20 cellular contexts compared by ENCODE assay signal in the genomic region with DNA sequence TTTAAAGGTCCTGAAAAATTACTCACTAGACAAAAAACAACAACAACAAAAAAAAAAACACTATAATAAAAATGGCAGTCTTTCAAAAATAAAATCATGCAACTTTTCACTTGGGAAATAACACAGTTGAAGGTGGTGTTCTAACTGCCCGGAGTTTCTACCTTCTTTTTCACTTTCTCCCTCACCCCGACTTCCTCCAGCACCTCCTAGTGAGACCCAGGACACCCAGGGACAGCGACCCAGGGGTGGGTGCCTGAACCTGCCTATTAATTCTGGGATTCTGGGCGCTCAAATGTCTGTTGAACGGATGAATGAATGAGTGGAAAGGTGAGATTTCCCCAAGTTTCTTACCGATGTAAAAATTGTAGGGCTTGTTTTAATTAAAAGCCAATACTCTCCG. TPM values are rescaled to one million over a fixed set of nuclear protein-coding genes. Genes with fewer than 3 reads are reported as not detected.
A peak's percentile ranks its signal among the peaks of the same experiment; 100 is the strongest.
DNase-seq lines count a peak whose midpoint lies in the region; ATAC-seq and TF ChIP-seq lines count a peak whose summit lies in the region.
"Had no signal": no experiment of that assay in that cellular context is flagged by ENCODE, and none has a peak within 500 bp of the region (broad histone marks: within the 10 kb centered on the region; RNA-seq: fewer than 3 reads in every experiment).

No MANE protein-coding gene starts in this region.

- no peak overlapping the region for H3K4me3 Mint-ChIP-seq in GM23338

- H3K9me3 ChIP-seq in NT2/D1 (ENCODE audit: insufficient read depth, low read length) (peaks cover 12% of the 10 kb centered on the region; the same call in 1 of the 2 replicates), lower lobe of right lung (no peaks in the 10 kb centered on the region)
- H3K9me3 ChIP-seq: SK-N-SH had no signal

- H4K20me1 ChIP-seq in GM23338 (replicated peaks; ENCODE audit: insufficient read depth), result no peaks in the 10 kb centered on the region

- H3K27me3 ChIP-seq in GM23338 (ENCODE audit: insufficient read depth), result peaks cover 96% of the 10 kb centered on the region
- peaks cover 80% of the 10 kb centered on the region for H3K27me3 ChIP-seq in NT2/D1 (ENCODE audit: insufficient read depth, insufficient read length)
- peaks cover 81% of the 10 kb centered on the region for H3K27me3 ChIP-seq in lower lobe of right lung (ENCODE audit: low read depth)

- peaks cover 32% of the 10 kb centered on the region; the same call in 2 of the 3 replicates for H3K36me3 Mint-ChIP-seq in GM23338 (ENCODE audit: low read depth)

- peak overlapping the region; percentile 68 for H3K9ac ChIP-seq in NT2/D1 (ENCODE audit: insufficient read length, low read depth)
- H3K9ac ChIP-seq: SK-N-SH had no signal

- H3K27me3 Mint-ChIP-seq in GM23338 (ENCODE audit: insufficient read depth, low read depth, poor library complexity), result peaks cover 5% of the 10 kb centered on the region

- H3K4me3 ChIP-seq in GM23338 (peak overlapping the region; percentile 52), NT2/D1 (ENCODE audit: insufficient read length, low read depth) (peak overlapping the region; percentile 51), iPS-11a (ENCODE audit: low read depth, low read length) (peak overlapping the region; percentile 17), lower lobe of right lung (no peak overlapping the region)

- H3K27ac Mint-ChIP-seq in GM23338, result no peak overlapping the region
- H3K27ac Mint-ChIP-seq: CD14-positive monocyte had no signal

- DNase-seq in GM23338 (ENCODE audit: low spot score) (no peak), NT2/D1 (ENCODE audit: low read depth, low spot score) (no peak), posterior vena cava (ENCODE audit: low spot score) (peak; percentile 40), glomerular visceral epithelial cell (ENCODE audit: extremely low spot score) (no peak), lower lobe of right lung (no peak), COLO829 (ENCODE audit: low spot score) (no peak)
- DNase-seq: ACHN, AML-193, DMS53, NCI-H1092 treated with DMSO at 0.1 percent for 48 hours, NCI-H1694 treated with DMSO at 0.1 percent for 48 hours, NCI-H2107, NCI-H2227 treated with DMSO at 0.1 percent for 48 hours, NCI-H524, SHP77, SK-N-SH had no signal

- H3K27ac ChIP-seq in GM23338 (ENCODE audit: low read depth) (no peak overlapping the region), lower lobe of right lung (no peak overlapping the region)

- 0 out of 2 replicates have a peak, but pooled peaks cover 4% of the 10 kb centered on the region for H3F3A ChIP-seq in GM23338 (replicated peaks; ENCODE audit: low read depth)

- no peak for TF ChIP-seq CTCF in GM23338 (conservative IDR thresholded peaks at IDR 0.05; ENCODE audit: low read depth in 2 of 2)
- no peak for TF ChIP-seq CTCF in lower lobe of right lung (IDR thresholded peaks at IDR 0.05)

- no peaks in the 10 kb centered on the region for H3K79me2 ChIP-seq in GM23338 (replicated peaks; ENCODE audit: insufficient read depth)

- no peaks in the 10 kb centered on the region for H3K9me2 ChIP-seq in GM23338 (ENCODE audit: insufficient read depth)
- H3K9me2 ChIP-seq: SK-N-SH had no signal

- intact Hi-C loops in posterior vena cava (cut with DNase I), result no loop called here
- intact Hi-C loops in lower lobe of right lung (cut with DNase I), result no loop called here

- H3K9me3 Mint-ChIP-seq in GM23338, result peaks cover 39% of the 10 kb centered on the region

- no peak overlapping the region for H2AFZ ChIP-seq in GM23338

- H3K4me1 Mint-ChIP-seq in GM23338, result no peaks in the 10 kb centered on the region
- H3K4me1 Mint-ChIP-seq: CD14-positive monocyte had no signal

- ATAC-seq in GM23338 (no peak), lower lobe of right lung (no peak)
- ATAC-seq: HCT116 had no signal

- H3K36me3 ChIP-seq in GM23338 (ENCODE audit: insufficient read depth) (no peaks in the 10 kb centered on the region), NT2/D1 (ENCODE audit: insufficient read depth, insufficient read length, low read length) (peaks cover 7% of the 10 kb centered on the region), lower lobe of right lung (no peaks in the 10 kb centered on the region)

- peak overlapping the region; percentile 76 for H3K4me2 ChIP-seq in GM23338
- H3K4me2 ChIP-seq: SK-N-SH had no signal

- H3K4me1 ChIP-seq in GM23338 (ENCODE audit: insufficient read depth) (peaks cover 22% of the 10 kb centered on the region), NT2/D1 (ENCODE audit: insufficient read depth, insufficient read length) (peaks cover 11% of the 10 kb centered on the region), lower lobe of right lung (peaks cover 19% of the 10 kb centered on the region)

TF ChIP-seq in GM23338, 12 proteins besides CTCF, POLR2A, EP300 and RAD21:
- TF ChIP-seq POLR2AphosphoS5 (IDR thresholded peaks at IDR 0.05; ENCODE audit: low read depth) (no peak), EZH2phosphoT487 (IDR thresholded peaks at IDR 0.05; ENCODE audit: unreplicated experiment) (no peak), EZH2 (IDR thresholded peaks at IDR 0.05; ENCODE audit: low read depth, unreplicated experiment) (peak; percentile 58)

RNA-seq across cellular contexts. Expression of gene FZD10, which starts 2.0 kb away (rescaled TPM):
- 0.35 and 0.45 TPM in 2 replicates for total RNA-seq in GM23338 (2014; rRNA removed; shearing (Covaris generic))
- 0.11 and 0.14 TPM in 2 replicates for polyA plus RNA-seq in GM23338 (2016; fragmentation: Nextera tagmentation; extraction: Ambion mirVana)
- 1 to 10 TPM in 1 of 2 donors, under 1 TPM in 1; 0.51 to 1.1 TPM for total RNA-seq in posterior vena cava
- total RNA-seq in lower lobe of right lung, result 1.9 TPM
- total RNA-seq: MCF 10A had no signal
- polyA plus RNA-seq: CD14-positive monocyte, SK-N-SH had no signal
